ENCODE assay signal across 9 cellular contexts in the genomic region with DNA sequence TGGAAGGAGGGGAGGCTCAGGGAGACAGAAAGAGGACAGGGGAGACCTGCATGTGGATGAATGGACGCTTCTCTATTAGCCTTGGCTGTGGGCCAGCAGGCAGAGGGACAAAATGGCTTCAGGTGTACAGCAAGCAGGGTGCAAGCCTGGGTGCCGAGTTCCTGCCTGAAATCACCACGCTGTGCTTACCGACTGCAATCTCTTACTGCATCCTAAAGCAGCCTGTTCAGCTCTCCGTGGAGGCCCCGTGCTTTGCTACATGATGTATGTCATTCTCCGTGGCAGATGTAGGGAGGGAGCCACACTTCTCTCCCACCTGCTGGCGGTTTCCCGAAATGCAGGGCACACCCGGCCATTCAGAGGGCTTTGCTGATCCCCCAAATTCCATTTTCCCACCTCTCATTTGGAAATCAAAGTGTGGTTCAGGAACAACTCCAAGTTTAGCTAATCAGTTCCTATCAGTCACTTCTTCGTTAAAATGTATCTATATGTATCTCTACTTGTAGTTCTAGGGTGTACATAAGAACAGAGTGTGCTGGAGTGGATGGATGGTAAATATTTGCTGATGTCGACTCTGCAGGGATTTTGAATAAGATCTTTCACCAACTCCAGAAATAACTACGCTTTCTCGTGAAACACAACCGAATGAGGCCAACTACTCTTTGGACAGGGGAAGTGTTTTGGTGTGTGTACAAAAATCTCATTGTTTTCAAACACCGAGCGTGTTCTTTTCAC.
A peak's percentile ranks its signal among the peaks of the same experiment; 100 is the strongest.
DNase-seq lines count a peak whose midpoint lies in the region; TF ChIP-seq lines count a peak whose summit lies in the region.
"Had no signal": no experiment of that assay in that cellular context is flagged by ENCODE, and none has a peak within 500 bp of the region (broad histone marks: within the 10 kb centered on the region; RNA-seq: fewer than 3 reads in every experiment).

No MANE protein-coding gene starts in this region.

- DNase-seq in GM12865 (ENCODE audit: low read depth): peak; percentile 1
- peak; percentile 74 for DNase-seq in NCI-H146 treated with DMSO at 0.1 percent for 48 hours (lab: John Stamatoyannopoulos, UW; ENCODE audit: unreplicated experiment)
- peak; percentile 75 for DNase-seq in SW480 (ENCODE audit: low spot score)
- DNase-seq in medulla oblongata (ENCODE audit: extremely low spot score): peak; percentile 37
- no peak for DNase-seq in activated T-helper 1 cell treated with anti-CD3 and anti-CD28 coated beads, Interleukin-12 subunit alpha, Interleukin-12 subunit beta, Interleukin-2, Interleukin-4 antibody, amounts not matched to agents 30 ng/mL and 10 ng/mL and 1 ng/mL, durations not matched to agents 14 hours and 24 hours and 36 hours (ENCODE audit: low spot score)
- DNase-seq in NCI-H446 treated with DMSO at 0.1 percent for 48 hours (lab: John Stamatoyannopoulos, UW): no peak
- no peak for DNase-seq in germinal center (ENCODE audit: low spot score)
- no peak for DNase-seq in EL
- DNase-seq: activated T-cell treated with anti-CD3 and anti-CD28 coated beads for 4 hours had no signal

- no peak overlapping the region for H3K4me3 Mint-ChIP-seq in activated T-helper 1 cell treated with anti-CD3 and anti-CD28 coated beads, Interleukin-12 subunit alpha, Interleukin-12 subunit beta, Interleukin-2, Interleukin-4 antibody, amounts not matched to agents 30 ng/mL and 10 ng/mL and 1 ng/mL, durations not matched to agents 14 hours and 24 hours and 36 hours

- no peak overlapping the region for H3K4me3 ChIP-seq in GM12865 (ENCODE audit: low read depth, low read length)

- no peaks in the 10 kb centered on the region for H3K36me3 Mint-ChIP-seq in activated T-helper 1 cell treated with anti-CD3 and anti-CD28 coated beads, Interleukin-12 subunit alpha, Interleukin-12 subunit beta, Interleukin-2, Interleukin-4 antibody, amounts not matched to agents 30 ng/mL and 10 ng/mL and 1 ng/mL, durations not matched to agents 14 hours and 24 hours and 36 hours (ENCODE audit: low read depth)

- H3K4me1 Mint-ChIP-seq in activated T-helper 1 cell treated with anti-CD3 and anti-CD28 coated beads, Interleukin-12 subunit alpha, Interleukin-12 subunit beta, Interleukin-2, Interleukin-4 antibody, amounts not matched to agents 30 ng/mL and 10 ng/mL and 1 ng/mL, durations not matched to agents 14 hours and 24 hours and 36 hours (ENCODE audit: low read depth): no peaks in the 10 kb centered on the region

- no peaks in the 10 kb centered on the region for H3K9me3 Mint-ChIP-seq in activated T-helper 1 cell treated with anti-CD3 and anti-CD28 coated beads, Interleukin-12 subunit alpha, Interleukin-12 subunit beta, Interleukin-2, Interleukin-4 antibody, amounts not matched to agents 30 ng/mL and 10 ng/mL and 1 ng/mL, durations not matched to agents 14 hours and 24 hours and 36 hours

- no peak overlapping the region for H3K27ac Mint-ChIP-seq in activated T-helper 1 cell treated with anti-CD3 and anti-CD28 coated beads, Interleukin-12 subunit alpha, Interleukin-12 subunit beta, Interleukin-2, Interleukin-4 antibody, amounts not matched to agents 30 ng/mL and 10 ng/mL and 1 ng/mL, durations not matched to agents 14 hours and 24 hours and 36 hours

- peaks cover 6% of the 10 kb centered on the region for H3K27me3 Mint-ChIP-seq in activated T-helper 1 cell treated with anti-CD3 and anti-CD28 coated beads, Interleukin-12 subunit alpha, Interleukin-12 subunit beta, Interleukin-2, Interleukin-4 antibody, amounts not matched to agents 30 ng/mL and 10 ng/mL and 1 ng/mL, durations not matched to agents 14 hours and 24 hours and 36 hours (ENCODE audit: insufficient read depth)

- TF ChIP-seq CTCF in GM12865 (IDR thresholded peaks at IDR 0.05; ENCODE audit: insufficient read depth, low read depth, low read length, missing control alignments): peak; percentile 22

- intact Hi-C loops in activated T-helper 1 cell treated with anti-CD3 and anti-CD28 coated beads, Interleukin-12 subunit alpha, Interleukin-12 subunit beta, Interleukin-2, Interleukin-4 antibody, amounts not matched to agents 30 ng/mL and 10 ng/mL and 1 ng/mL, durations not matched to agents 14 hours and 24 hours and 36 hours (cut with micrococcal nuclease): no loop called here

Comparison
In these comparisons a context has a peak if more than half of its experiments do, and no peak if none do; other contexts are left out.
1. DNase-seq: peak in GM12865 (single experiment), NCI-H146 treated with DMSO at 0.1 percent for 48 hours (single experiment), SW480 (single experiment) and medulla oblongata (single experiment); none in activated T-helper 1 cell treated with anti-CD3 and anti-CD28 coated beads, Interleukin-12 subunit alpha, Interleukin-12 subunit beta, Interleukin-2, Interleukin-4 antibody, amounts not matched to agents 30 ng/mL and 10 ng/mL and 1 ng/mL, durations not matched to agents 14 hours and 24 hours and 36 hours (single experiment), NCI-H446 treated with DMSO at 0.1 percent for 48 hours (single experiment), germinal center (single experiment) and EL (single experiment).